In the genomic region with DNA sequence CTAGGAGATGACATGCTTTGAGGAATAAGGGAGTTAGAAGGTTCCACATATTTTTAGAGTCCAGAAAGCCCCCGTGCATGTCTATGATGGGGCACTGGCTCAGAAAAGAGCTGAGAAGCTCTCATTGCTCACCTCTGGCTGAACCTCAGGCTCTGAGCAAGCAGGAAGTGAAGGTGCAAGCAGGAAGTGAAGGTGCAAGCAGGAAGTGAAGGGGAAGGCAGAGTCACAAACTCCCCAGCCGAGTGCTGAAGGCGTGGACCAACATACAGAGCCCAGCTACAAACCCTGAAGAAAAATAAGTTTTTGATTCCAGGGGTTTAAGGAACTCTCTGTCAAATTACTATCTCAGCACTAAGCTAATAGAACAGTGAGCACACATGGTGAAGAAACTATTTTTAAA, we compare ENCODE assay signal across 10 cellular contexts. TPM values are rescaled to one million over a fixed set of nuclear protein-coding genes. Genes with fewer than 3 reads are reported as not detected.
DNase-seq lines count a peak whose midpoint lies in the region; TF ChIP-seq lines count a peak whose summit lies in the region.
"Had no signal": no experiment of that assay in that cellular context is flagged by ENCODE, and none has a peak within 500 bp of the region (broad histone marks: within the 10 kb centered on the region; RNA-seq: fewer than 3 reads in every experiment).

No MANE protein-coding gene starts in this region.

- H3K4me2 ChIP-seq in BLaER1 treated with 17β-estradiol and CSF1 and Interleukin-3, amounts not matched to agents 10 nM and 100 nM: peak overlapping the region; percentile 58 to 86 (median 72)

- peaks cover 0 to 5% (median 0%) of the 10 kb centered on the region in 11 experiments; a peak in 3 of 22 replicates for H3K27me3 ChIP-seq in BLaER1 treated with 17β-estradiol and CSF1 and Interleukin-3, amounts not matched to agents 10 nM and 100 nM
- H3K27me3 ChIP-seq in prostate gland (replicated peaks; ENCODE audit: insufficient read depth) (no peaks in the 10 kb centered on the region), ascending aorta (no peaks in the 10 kb centered on the region)

- H3K9ac ChIP-seq in BLaER1 treated with 17β-estradiol and CSF1 and Interleukin-3, amounts not matched to agents 10 nM and 100 nM: no peak overlapping the region

- peak overlapping the region in 3 of 11 experiments; percentile 1 to 18 (median 12); a peak in 2 of 22 replicates for H3K27ac ChIP-seq in BLaER1 treated with 17β-estradiol and CSF1 and Interleukin-3, amounts not matched to agents 10 nM and 100 nM
- H3K27ac ChIP-seq in prostate gland (no peak overlapping the region), ascending aorta (no peak overlapping the region)
- H3K27ac ChIP-seq: VCaP had no signal

- TF ChIP-seq CTCF in prostate gland (IDR thresholded peaks at IDR 0.05): no peak
- no peak for TF ChIP-seq CTCF in ascending aorta (IDR thresholded peaks at IDR 0.05)

- 61% methylated on average over 3 of the region's 3 CpGs for WGBS in prostate gland

- H3K9me3 ChIP-seq in BLaER1 treated with 17β-estradiol and CSF1 and Interleukin-3, amounts not matched to agents 10 nM and 100 nM (replicated peaks in 1 of 11): peaks cover 19 to 40% (median 27%) of the 10 kb centered on the region in 11 experiments
- H3K9me3 ChIP-seq in prostate gland: no peaks in the 10 kb centered on the region
- H3K9me3 ChIP-seq in ascending aorta: peaks cover 0 to under 1% of the 10 kb centered on the region in 2 donors

- H3K36me3 ChIP-seq in BLaER1 treated with 17β-estradiol and CSF1 and Interleukin-3, amounts not matched to agents 10 nM and 100 nM: no peaks in the 10 kb centered on the region
- H3K36me3 ChIP-seq in prostate gland (no peaks in the 10 kb centered on the region), ascending aorta (no peaks in the 10 kb centered on the region)

- no peak for TF ChIP-seq POLR2A in prostate gland (IDR thresholded peaks at IDR 0.05)

- no peaks in the 10 kb centered on the region for H4K20me1 ChIP-seq in BLaER1 treated with 17β-estradiol and CSF1 and Interleukin-3, amounts not matched to agents 10 nM and 100 nM

- peak; percentile 12 to 32 for DNase-seq in activated CD4-positive, alpha-beta T cell treated with anti-CD3 and anti-CD28 coated beads for 24 hours (ENCODE audit: low read depth in 2 of 2)
- peak; percentile 59 for DNase-seq in activated naive CD4-positive, alpha-beta T cell treated with anti-CD3 and anti-CD28 coated beads, Interleukin-2, amount 50 U/mL, for 16 hours
- peak; percentile 20 to 26 (median 23) for DNase-seq in stimulated activated CD4-positive, alpha-beta T cell treated with anti-CD3 and anti-CD28 coated beads, Interleukin-12 subunit alpha, Interleukin-12 subunit beta, amount 100 ng/mL, for 48 hours (ENCODE audit: low read depth in 2 of 3, low spot score in 1 of 3)
- no peak for DNase-seq in DMS 273 (lab: John Stamatoyannopoulos, UW; ENCODE audit: unreplicated experiment)
- no peak for DNase-seq in GM03348 (ENCODE audit: low spot score)
- DNase-seq in prostate gland (ENCODE audit: low spot score): no peak
- DNase-seq in ascending aorta (ENCODE audit: low spot score in 2 of 2): no peak

- intact Hi-C loops in prostate gland (cut with DNase I): no loop called here
- intact Hi-C loops in ascending aorta (cut with DNase I): no loop called here

- peaks cover 38 to 54% (median 49%) of the 10 kb centered on the region in 10 experiments for H3K4me1 ChIP-seq in BLaER1 treated with 17β-estradiol and CSF1 and Interleukin-3, amounts not matched to agents 10 nM and 100 nM
- no peaks in the 10 kb centered on the region for H3K4me1 ChIP-seq in prostate gland (replicated peaks)
- H3K4me1 ChIP-seq in ascending aorta: no peaks in the 10 kb centered on the region

- no peak overlapping the region for H3K4me3 ChIP-seq in BLaER1 treated with 17β-estradiol and CSF1 and Interleukin-3, amounts not matched to agents 10 nM and 100 nM
- H3K4me3 ChIP-seq in prostate gland: no peak overlapping the region
- no peak overlapping the region for H3K4me3 ChIP-seq in ascending aorta

RNA-seq across cellular contexts. Expression of a gene that starts 7.0 kb away (rescaled TPM):
- total RNA-seq in prostate gland (not detected), ascending aorta (not detected)
- total RNA-seq: endothelial cell of umbilical vein had no signal

RNA-seq across cellular contexts. Expression of a gene that starts 8.0 kb away (rescaled TPM):
- not detected for total RNA-seq in prostate gland
- not detected for total RNA-seq in ascending aorta
- total RNA-seq: endothelial cell of umbilical vein had no signal

RNA-seq across cellular contexts. Expression of a gene that starts 18.2 kb away (rescaled TPM):
- total RNA-seq in prostate gland (not detected), ascending aorta (not detected)
- total RNA-seq: endothelial cell of umbilical vein had no signal

RNA-seq across cellular contexts. Expression of a gene that starts 18.5 kb away (rescaled TPM):
- total RNA-seq in prostate gland (not detected), ascending aorta (not detected)
- total RNA-seq: endothelial cell of umbilical vein had no signal

RNA-seq across cellular contexts. Expression of a gene that starts 26.6 kb away (rescaled TPM):
- not detected for total RNA-seq in prostate gland
- total RNA-seq in ascending aorta: not detected
- total RNA-seq: endothelial cell of umbilical vein had no signal

Comparison
In these comparisons a context has a peak if more than half of its experiments do, and no peak if none do; other contexts are left out.
1. DNase-seq: peak in activated CD4-positive, alpha-beta T cell treated with anti-CD3 and anti-CD28 coated beads for 24 hours (2 of 2), activated naive CD4-positive, alpha-beta T cell treated with anti-CD3 and anti-CD28 coated beads, Interleukin-2, amount 50 U/mL, for 16 hours (single experiment) and stimulated activated CD4-positive, alpha-beta T cell treated with anti-CD3 and anti-CD28 coated beads, Interleukin-12 subunit alpha, Interleukin-12 subunit beta, amount 100 ng/mL, for 48 hours (3 of 3); none in DMS 273 (single experiment), GM03348 (single experiment), prostate gland (single experiment) and ascending aorta (0 of 2).